28 cellular contexts compared by ENCODE assay signal in genomic region chr2:4188561-4188960, GRCh38.
"Had no signal": no experiment of that assay in that cellular context is flagged by ENCODE, and none has a peak within 500 bp of the region (broad histone marks: within the 10 kb centered on the region; RNA-seq: fewer than 3 reads in every experiment).

No MANE protein-coding gene starts in this region.

- H3K36me3 ChIP-seq: colonic mucosa, esophagus squamous epithelium, gastrocnemius medialis, heart right ventricle, left lung had no signal

- H3K27ac Mint-ChIP-seq: dendritic cell treated with granulocyte-macrophage colony-stimulating factor and Interleukin-4, amounts not matched to agents 40 ng/mL and 50 ng/mL, for 4 days; effector memory CD8-positive, alpha-beta T cell; endodermal cell; memory B cell; naive thymus-derived CD4-positive, alpha-beta T cell had no signal

- H3K4me1 Mint-ChIP-seq: endodermal cell; memory B cell; naive thymus-derived CD4-positive, alpha-beta T cell had no signal

- H3K36me3 Mint-ChIP-seq: memory B cell; naive thymus-derived CD4-positive, alpha-beta T cell had no signal

- H3K4me1 ChIP-seq: colonic mucosa, esophagus squamous epithelium, gastrocnemius medialis, heart right ventricle, left lung had no signal

- H3K27me3 ChIP-seq: colonic mucosa, esophagus squamous epithelium, gastrocnemius medialis, heart right ventricle, left lung had no signal

- H3K4me3 Mint-ChIP-seq: dendritic cell treated with granulocyte-macrophage colony-stimulating factor and Interleukin-4, amounts not matched to agents 40 ng/mL and 50 ng/mL, for 4 days; effector memory CD8-positive, alpha-beta T cell; endodermal cell; memory B cell; naive thymus-derived CD4-positive, alpha-beta T cell had no signal

- H3K4me3 ChIP-seq: colonic mucosa, esophagus squamous epithelium, gastrocnemius medialis, heart right ventricle, left lung, lung had no signal

- H3K27me3 Mint-ChIP-seq: dendritic cell treated with granulocyte-macrophage colony-stimulating factor and Interleukin-4, amounts not matched to agents 40 ng/mL and 50 ng/mL, for 4 days; effector memory CD8-positive, alpha-beta T cell; memory B cell; naive thymus-derived CD4-positive, alpha-beta T cell had no signal

- H3K9me3 ChIP-seq: colonic mucosa, gastrocnemius medialis had no signal

- FAIRE-seq: endometrium, islet of Langerhans, keratinocyte had no signal

- H3K27ac ChIP-seq: colonic mucosa, epithelial cell of prostate, esophagus squamous epithelium, gastrocnemius medialis, heart right ventricle, left lung had no signal

- DNase-seq: colonic mucosa; cortex of kidney; effector CD8-positive, alpha-beta T cell; effector memory CD8-positive, alpha-beta T cell; endodermal cell; erythroblast; esophagus squamous epithelium; foreskin fibroblast; foreskin melanocyte; gastrocnemius medialis; glutamatergic neuron; head of caudate nucleus; heart right ventricle; hippocampal formation; left cardiac atrium; left lung; left ventricle myocardium superior; mammary epithelial cell; mesendoderm; midbrain; naive thymus-derived CD4-positive, alpha-beta T cell had no signal
